Comparison of ENCODE assay signal across 31 cellular contexts in genomic region chr6:22221211-22221610, GRCh38.
DNase-seq lines count a peak whose midpoint lies in the region; ATAC-seq, FAIRE-seq and TF ChIP-seq lines count a peak whose summit lies in the region.
"Had no signal": no experiment of that assay in that cellular context is flagged by ENCODE, and none has a peak within 500 bp of the region (broad histone marks: within the 10 kb centered on the region; RNA-seq: fewer than 3 reads in every experiment).

No MANE protein-coding gene starts in this region.

- TF ChIP-seq RAD21 in A549 (conservative IDR thresholded peaks at IDR 0.05 in 1 of 2, IDR thresholded peaks at IDR 0.05 in 1 of 2), result no peak
- no peak for TF ChIP-seq RAD21 in IMR-90 (IDR thresholded peaks at IDR 0.05; ENCODE audit: low read length)

- H3K23ac ChIP-seq in IMR-90 (ENCODE audit: low read depth, low read length), result no peak overlapping the region

- no peak overlapping the region for H2BK120ac ChIP-seq in IMR-90 (ENCODE audit: low read depth, low read length)

- intact Hi-C loops in IMR-90 (cut with micrococcal nuclease) (no loop called here), mammary epithelial cell (cut with micrococcal nuclease) (no loop called here)

- in situ Hi-C loops in IMR-90 (cut with MboI; ENCODE audit: low sequenced_read_pairs), result no loop called here
- in situ Hi-C loops in mammary epithelial cell (cut with MboI; ENCODE audit: low sequenced_read_pairs in 2 of 2), result no loop called here

- no peak overlapping the region for H2BK20ac ChIP-seq in IMR-90 (ENCODE audit: low read depth, low read length)

- ATAC-seq in A549 (peak in 1 of 2 experiments; percentile 44; a peak in 1 of 6 replicates), IMR-90 (ENCODE audit: low read depth) (no peak), GM21381 (IDR thresholded peaks at IDR 0.05; ENCODE audit: unreplicated experiment) (no peak)
- ATAC-seq: activated CD8-positive, alpha-beta T cell treated with anti-CD3 and anti-CD28 coated beads, Interleukin-2, amount 10 ng/mL, durations not matched to agents 7 days and 5 days; GM12878; left lobe of liver; naive thymus-derived CD4-positive, alpha-beta T cell; stimulated activated naive CD8-positive, alpha-beta T cell treated with anti-CD3 and anti-CD28 coated beads, Interleukin-15, Interleukin-2, amounts not matched to agents 100 U/mL and 50 U/mL, for 24 hours had no signal

- no peak overlapping the region for H3K18ac ChIP-seq in IMR-90 (ENCODE audit: low read depth, low read length)

- dilution Hi-C loops in IMR-90 (cut with HindIII; ENCODE audit: low sequenced_read_pairs, unreplicated experiment), result no loop called here
- dilution Hi-C loops in mammary epithelial cell (cut with HindIII; ENCODE audit: low sequenced_read_pairs), result no loop called here

- no peak overlapping the region for H4K8ac ChIP-seq in IMR-90 (ENCODE audit: low read depth in 2 of 2, low read length in 2 of 2)

- H4K20me1 ChIP-seq in IMR-90 (ENCODE audit: insufficient read depth, low read length) (no peaks in the 10 kb centered on the region), mammary epithelial cell (ENCODE audit: insufficient read depth, low read length) (no peaks in the 10 kb centered on the region)

- H3K4me2 ChIP-seq in A549, result peak overlapping the region; percentile 50
- no peak overlapping the region for H3K4me2 ChIP-seq in IMR-90 (ENCODE audit: low read depth, low read length)
- peak overlapping the region; percentile 51 for H3K4me2 ChIP-seq in mammary epithelial cell (ENCODE audit: insufficient read depth, low read depth, low read length)

- BruUV-seq in IMR-90 (replicated peaks; lab: Mats Ljungman, UMichigan), result no TSS peak
- BruUV-seq in mammary epithelial cell (replicated peaks; lab: Mats Ljungman, UMichigan), result no TSS peak

- 32% methylated on average over 4 of the region's 4 CpGs for WGBS in A549 (ENCODE audit: missing lambda C conversion rate)
- WGBS in IMR-90 (ENCODE audit: extremely low coverage in 2 of 2, insufficient read length in 1 of 2), 2 experiments, result no CpG with 5 or more reads among the region's 4 CpGs
- WGBS in mammary epithelial cell (ENCODE audit: low coverage, missing lambda C conversion rate), result 74% methylated on average over 4 of the region's 4 CpGs

- no peaks in the 10 kb centered on the region for H3K27me3 ChIP-seq in IMR-90 (ENCODE audit: control insufficient read depth, insufficient read depth, low read length)
- H3K27me3 ChIP-seq in mammary epithelial cell (ENCODE audit: insufficient read depth, low read length), result no peaks in the 10 kb centered on the region
- no peaks in the 10 kb centered on the region for H3K27me3 ChIP-seq in iPS-20b (ENCODE audit: insufficient read depth, low read length)
- H3K27me3 ChIP-seq: testis, uterus had no signal

- no peak overlapping the region for H2AK5ac ChIP-seq in IMR-90 (ENCODE audit: low read depth, low read length)

- no peak overlapping the region for H3K56ac ChIP-seq in IMR-90 (ENCODE audit: extremely low read depth, insufficient read depth, low read length)

- H3K36me3 ChIP-seq in IMR-90 (ENCODE audit: control insufficient read depth, insufficient read depth, low read length), result no peaks in the 10 kb centered on the region
- H3K36me3 ChIP-seq in mammary epithelial cell (ENCODE audit: insufficient read depth, low read length), result no peaks in the 10 kb centered on the region
- no peaks in the 10 kb centered on the region for H3K36me3 ChIP-seq in iPS-20b (ENCODE audit: insufficient read depth, low read depth, low read length)
- H3K36me3 ChIP-seq: uterus had no signal

- TF ChIP-seq EP300 in A549 (IDR thresholded peaks at IDR 0.05), result no peak

- no peak overlapping the region for H2AFZ ChIP-seq in IMR-90 (replicated peaks; ENCODE audit: low read length, poor library complexity)
- H2AFZ ChIP-seq in mammary epithelial cell (ENCODE audit: low read depth, low read length), result peak overlapping the region; percentile 33
- H2AFZ ChIP-seq: GM23248 had no signal

- no peak for FAIRE-seq in A549 (lab: Jason Lieb, UNC)
- FAIRE-seq: D721Med, endometrium, GM12878 had no signal

- H3K27ac ChIP-seq in A549, result peak overlapping the region; percentile 17 to 60; a peak in 3 of 6 replicates
- no peak overlapping the region for H3K27ac ChIP-seq in IMR-90 (ENCODE audit: insufficient read depth, low read length)
- H3K27ac ChIP-seq in mammary epithelial cell (ENCODE audit: insufficient read depth, low read depth, low read length), result no peak overlapping the region
- peak overlapping the region; percentile 44 for H3K27ac ChIP-seq in iPS-20b (ENCODE audit: low read length)
- H3K27ac ChIP-seq: GM23248, RWPE1, SK-N-MC, testis, uterus had no signal

- CTCF ChIA-PET in A549 (lab: Yijun Ruan, JAX), result no interaction called here
- CTCF ChIA-PET in IMR-90 (lab: Yijun Ruan, JAX), result no interaction called here
- CTCF ChIA-PET in mammary epithelial cell (lab: Charles Lee; ENCODE audit: low non-redundant PET), result interaction anchor here (0.6 kb wide), 1 partner anchor 685 kb away, joined by 3 read pairs; no protein-coding TSS in a partner anchor

- no peak overlapping the region for H4K91ac ChIP-seq in IMR-90 (ENCODE audit: insufficient read depth, low read depth, low read length)

- POLR2A ChIA-PET in A549 (lab: Yijun Ruan, JAX) (no interaction called here), IMR-90 (lab: Charles Lee; ENCODE audit: unreplicated experiment) (no interaction called here)

- TF ChIP-seq CTCF in A549 (IDR thresholded peaks at IDR 0.05) (no peak), IMR-90 (conservative IDR thresholded peaks at IDR 0.05; ENCODE audit: low read depth, low read length) (no peak), mammary epithelial cell (conservative IDR thresholded peaks at IDR 0.05 in 1 of 2, IDR thresholded peaks at IDR 0.05 in 1 of 2; ENCODE audit: extremely low read depth in 1 of 2, insufficient read depth in 1 of 2, low read depth in 1 of 2, low read length in 2 of 2) (no peak)

- no peaks in the 10 kb centered on the region for H3K79me1 ChIP-seq in IMR-90 (ENCODE audit: low read depth in 1 of 2, low read length in 2 of 2)

- DNase-seq in A549 (ENCODE audit: low read depth in 1 of 2, low spot score in 1 of 2) (no peak), IMR-90 (peak; percentile 26), mammary epithelial cell (peak; percentile 45), SK-N-DZ (ENCODE audit: low spot score) (no peak), midbrain (lab: John Stamatoyannopoulos, UW) (no peak), mucosa of gallbladder (ENCODE audit: low spot score) (no peak)
- DNase-seq: 8988T; activated CD4-positive, alpha-beta T cell treated with anti-CD3 and anti-CD28 coated beads for 1 hour; activated CD8-positive, alpha-beta T cell treated with anti-CD3 and anti-CD28 coated beads, Interleukin-2, amount 10 ng/mL, durations not matched to agents 7 days and 5 days; activated T-cell treated with anti-CD3 and anti-CD28 coated beads for 4 hours; aorta; CD4-positive, CD25-positive, alpha-beta regulatory T cell; GM23248; KG1; mesenchymal stem cell; naive thymus-derived CD4-positive, alpha-beta T cell; NCI-H1436 treated with DMSO at 0.1 percent for 48 hours; NCI-H2107; NCI-H446; NCI-H82; stimulated activated naive CD8-positive, alpha-beta T cell treated with anti-CD3 and anti-CD28 coated beads, Interleukin-15, Interleukin-2, amounts not matched to agents 100 U/mL and 50 U/mL, for 24 hours; testis; uterus had no signal

- no peaks in the 10 kb centered on the region for H3K79me2 ChIP-seq in mammary epithelial cell (ENCODE audit: insufficient read depth, low read length)

- H3K14ac ChIP-seq in IMR-90 (replicated peaks; ENCODE audit: low read depth, low read length), result no peak overlapping the region

- H2BK5ac ChIP-seq in IMR-90 (ENCODE audit: low read depth, low read length, poor library complexity, severe bottlenecking), result no peak overlapping the region

- no peak overlapping the region for H3K9ac ChIP-seq in IMR-90 (ENCODE audit: low read depth, low read length)
- no peak overlapping the region for H3K9ac ChIP-seq in mammary epithelial cell (ENCODE audit: insufficient read depth, low read length)
- peak overlapping the region; percentile 33; the same call in 1 of the 2 replicates for H3K9ac ChIP-seq in iPS-20b (ENCODE audit: low read depth, low read length)
- H3K9ac ChIP-seq: GM23248 had no signal

- H3K9me3 ChIP-seq in A549 (no peaks in the 10 kb centered on the region), IMR-90 (ENCODE audit: control insufficient read depth, insufficient read depth, low read length) (no peaks in the 10 kb centered on the region), mammary epithelial cell (replicated peaks; ENCODE audit: insufficient read depth, low read length) (no peaks in the 10 kb centered on the region), iPS-20b (ENCODE audit: insufficient read depth, low read depth, low read length) (no peaks in the 10 kb centered on the region)
- H3K9me3 ChIP-seq: testis, uterus had no signal

- H4K5ac ChIP-seq in IMR-90 (ENCODE audit: low read depth, low read length), result no peak overlapping the region

- H3K4me1 ChIP-seq in A549 (peaks cover 10% of the 10 kb centered on the region; the same call in 2 of the 3 replicates), IMR-90 (ENCODE audit: control insufficient read depth, insufficient read depth, low read length) (no peaks in the 10 kb centered on the region; the same call in 1 of the 2 replicates), mammary epithelial cell (ENCODE audit: insufficient read depth, low read length) (peaks cover 15% of the 10 kb centered on the region), iPS-20b (ENCODE audit: insufficient read depth, low read length) (peaks cover 23% of the 10 kb centered on the region)
- H3K4me1 ChIP-seq: testis, uterus had no signal

- H3K9me1 ChIP-seq in IMR-90 (ENCODE audit: insufficient read depth, low read length), result no peaks in the 10 kb centered on the region

- no peak overlapping the region for H2BK15ac ChIP-seq in IMR-90 (ENCODE audit: low read depth, low read length)

- no peak overlapping the region for H3K4ac ChIP-seq in IMR-90 (ENCODE audit: low read depth, low read length)

- no peak overlapping the region for H2AK9ac ChIP-seq in IMR-90 (replicated peaks; ENCODE audit: low read depth, low read length, poor library complexity)

- TF ChIP-seq POLR2A in A549 (IDR thresholded peaks at IDR 0.05; ENCODE audit: low read length), result no peak
- TF ChIP-seq POLR2A in IMR-90 (IDR thresholded peaks at IDR 0.05; ENCODE audit: low read depth, low read length), result no peak

- H3K4me3 ChIP-seq in A549 (no peak overlapping the region), IMR-90 (ENCODE audit: insufficient read depth, low read depth, low read length) (no peak overlapping the region), mammary epithelial cell (replicated peaks in 1 of 3; ENCODE audit: insufficient read depth in 1 of 3, low read depth in 2 of 3, low read length in 3 of 3) (no peak overlapping the region), iPS-20b (ENCODE audit: low read length) (peak overlapping the region; percentile 59)
- H3K4me3 ChIP-seq: GM12878, GM23248, SK-N-MC, testis, uterus had no signal

TF ChIP-seq in A549, 52 proteins besides CTCF, POLR2A, EP300 and RAD21 (continues in another document):
- TF ChIP-seq ZSCAN20 (CRISPR knock-in tag; IDR thresholded peaks at IDR 0.05), result no peak

TF ChIP-seq in IMR-90, 13 proteins besides CTCF, POLR2A, EP300 and RAD21 (continues in another document):
- TF ChIP-seq CHD1 (IDR thresholded peaks at IDR 0.05; ENCODE audit: low read depth, low read length) (no peak), CEBPB (IDR thresholded peaks at IDR 0.05; ENCODE audit: low read depth, low read length) (no peak), FOS (IDR thresholded peaks at IDR 0.05; ENCODE audit: low read depth, low read length) (no peak)

Comparison
In these comparisons a context has a peak if more than half of its experiments do, and no peak if none do; other contexts are left out.
1. DNase-seq: peak in IMR-90 (single experiment) and mammary epithelial cell (single experiment); none in A549 (0 of 2), SK-N-DZ (single experiment), midbrain (single experiment) and mucosa of gallbladder (single experiment).
2. H3K27ac ChIP-seq: peak in A549 (2 of 2) and iPS-20b (single experiment); none in IMR-90 (single experiment) and mammary epithelial cell (single experiment).